Comparison of ENCODE assay signal across 29 cellular contexts in the genomic region with DNA sequence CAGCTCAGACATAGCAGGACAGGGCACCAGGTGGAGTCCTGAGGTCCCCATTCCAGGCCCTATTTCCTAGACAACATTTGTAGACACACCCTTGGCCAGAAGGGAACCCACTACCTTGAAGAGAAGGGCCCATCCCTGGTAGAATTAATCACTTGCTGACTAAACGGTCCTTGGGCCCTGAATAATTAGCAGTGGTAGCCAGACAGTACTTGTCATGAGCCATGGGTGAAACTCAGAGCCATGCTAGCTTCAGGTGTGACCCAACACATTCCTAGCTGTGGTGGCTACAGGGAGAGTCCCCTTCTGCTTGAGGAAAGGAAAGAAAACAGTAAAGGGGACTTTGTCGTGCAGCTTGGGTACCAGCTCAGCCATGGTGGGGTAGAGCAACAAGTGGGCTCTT.
"Had no signal": no experiment of that assay in that cellular context is flagged by ENCODE, and none has a peak within 500 bp of the region (broad histone marks: within the 10 kb centered on the region; RNA-seq: fewer than 3 reads in every experiment).

No MANE protein-coding gene starts in this region.

- H3K4me3 ChIP-seq: SJSA1 had no signal

- H3K4me3 Mint-ChIP-seq: activated CD4-positive, alpha-beta T cell treated with anti-CD3 and anti-CD28 coated beads, Interleukin-2, amount 10 ng/mL, durations not matched to agents 24 days and 14 days; activated naive CD4-positive, alpha-beta T cell treated with anti-CD3 and anti-CD28 coated beads, Interleukin-2, amount 10 ng/mL, durations not matched to agents 7 days and 5 days; activated naive CD8-positive, alpha-beta T cell; activated naive CD8-positive, alpha-beta T cell treated with anti-CD3 and anti-CD28 coated beads, Interleukin-2, amount 50 U/mL, for 24 hours; activated T-cell treated with anti-CD3 and anti-CD28 coated beads, Interleukin-2, amount 50 U/mL, for 4 hours; activated T-helper 1 cell treated with anti-CD3 and anti-CD28 coated beads, Interleukin-12 subunit alpha, Interleukin-12 subunit beta, Interleukin-2, Interleukin-4 antibody, amounts not matched to agents 30 ng/mL and 10 ng/mL and 1 ng/mL, durations not matched to agents 14 hours and 24 hours and 36 hours; brain; T-helper 1 cell treated with Interleukin-12 subunit alpha and Interleukin-12 subunit beta and Interleukin-4 antibody, amounts not matched to agents 30 μg/mL and 1 μg/mL, for 36 hours; T-helper 2 cell treated with Interferon-gamma antibody and Interleukin-4, amounts not matched to agents 5 μg/mL and 100 μg/mL, for 36 hours had no signal

- H3K9ac ChIP-seq: SK-N-SH had no signal

- H3K36me3 Mint-ChIP-seq: activated naive CD4-positive, alpha-beta T cell treated with anti-CD3 and anti-CD28 coated beads, Interleukin-2, amount 10 ng/mL, durations not matched to agents 7 days and 5 days; activated naive CD8-positive, alpha-beta T cell had no signal

- H3K27ac Mint-ChIP-seq: activated CD4-positive, alpha-beta T cell treated with anti-CD3 and anti-CD28 coated beads, Interleukin-2, amount 10 ng/mL, durations not matched to agents 24 days and 14 days; activated naive CD4-positive, alpha-beta T cell treated with anti-CD3 and anti-CD28 coated beads, Interleukin-2, amount 10 ng/mL, durations not matched to agents 7 days and 5 days; activated naive CD8-positive, alpha-beta T cell; activated naive CD8-positive, alpha-beta T cell treated with anti-CD3 and anti-CD28 coated beads, Interleukin-2, amount 50 U/mL, for 24 hours; activated T-helper 1 cell treated with anti-CD3 and anti-CD28 coated beads, Interleukin-12 subunit alpha, Interleukin-12 subunit beta, Interleukin-2, Interleukin-4 antibody, amounts not matched to agents 30 ng/mL and 10 ng/mL and 1 ng/mL, durations not matched to agents 14 hours and 24 hours and 36 hours; T-helper 1 cell treated with Interleukin-12 subunit alpha and Interleukin-12 subunit beta and Interleukin-4 antibody, amounts not matched to agents 30 μg/mL and 1 μg/mL, for 36 hours; T-helper 2 cell treated with Interferon-gamma antibody and Interleukin-4, amounts not matched to agents 5 μg/mL and 100 μg/mL, for 36 hours had no signal

- H3K4me2 ChIP-seq: SK-N-SH had no signal

- H3K27me3 ChIP-seq: SJSA1 had no signal

- H3K4me1 ChIP-seq: SJSA1 had no signal

- H3K36me3 ChIP-seq: SJSA1 had no signal

- ATAC-seq: activated naive CD8-positive, alpha-beta T cell treated with anti-CD3 and anti-CD28 coated beads, Interleukin-2, amount 50 U/mL, for 24 hours; activated T-cell treated with anti-CD3 and anti-CD28 coated beads, Interleukin-2, amount 50 U/mL, for 4 hours; Panc1 had no signal

- DNase-seq: activated CD4-positive, alpha-beta T cell treated with anti-CD3 and anti-CD28 coated beads, Interleukin-2, amount 10 ng/mL, durations not matched to agents 24 days and 14 days; activated CD4-positive, alpha-beta T cell treated with anti-CD3 and anti-CD28 coated beads, Interleukin-2, amount 50 U/mL, for 4 hours; activated CD8-positive, alpha-beta memory T cell treated with anti-CD3 and anti-CD28 coated beads, Interleukin-2, amount 50 U/mL, for 4 hours; activated effector memory CD4-positive, alpha-beta T cell treated with Interleukin-2 at 50 U/mL for 16 hours; activated naive CD4-positive, alpha-beta T cell treated with anti-CD3 and anti-CD28 coated beads, Interleukin-2, amount 10 ng/mL, durations not matched to agents 7 days and 5 days; activated naive CD8-positive, alpha-beta T cell treated with anti-CD3 and anti-CD28 coated beads, Interleukin-2, amount 50 U/mL, for 24 hours; activated T-cell treated with anti-CD3 and anti-CD28 coated beads for 4 hours; activated T-cell treated with anti-CD3 and anti-CD28 coated beads, Interleukin-2, amount 50 U/mL, for 4 hours; central memory CD4-positive, alpha-beta T cell; Kasumi-1; KG1; NCI-H1092 treated with DMSO at 0.1 percent for 48 hours; NCI-H1417 treated with DMSO at 0.1 percent for 48 hours; NCI-H1930; NCI-H2081 treated with DMSO at 0.1 percent for 48 hours; NCI-H226; NCI-H446 treated with DMSO at 0.1 percent for 48 hours; NCI-H524; NCI-H69; RPMI8226; SHP77 treated with DMSO at 0.1 percent for 48 hours; SK-N-SH had no signal

- H3K9me3 ChIP-seq: SJSA1, SK-N-SH had no signal

- H3K4me1 Mint-ChIP-seq: activated CD4-positive, alpha-beta T cell treated with anti-CD3 and anti-CD28 coated beads, Interleukin-2, amount 10 ng/mL, durations not matched to agents 24 days and 14 days; activated naive CD4-positive, alpha-beta T cell treated with anti-CD3 and anti-CD28 coated beads, Interleukin-2, amount 10 ng/mL, durations not matched to agents 7 days and 5 days; activated naive CD8-positive, alpha-beta T cell treated with anti-CD3 and anti-CD28 coated beads, Interleukin-2, amount 50 U/mL, for 24 hours had no signal

- H3K9me3 Mint-ChIP-seq: activated CD4-positive, alpha-beta T cell treated with anti-CD3 and anti-CD28 coated beads, Interleukin-2, amount 10 ng/mL, durations not matched to agents 24 days and 14 days; activated naive CD4-positive, alpha-beta T cell treated with anti-CD3 and anti-CD28 coated beads, Interleukin-2, amount 10 ng/mL, durations not matched to agents 7 days and 5 days; activated naive CD8-positive, alpha-beta T cell treated with anti-CD3 and anti-CD28 coated beads, Interleukin-2, amount 50 U/mL, for 24 hours; activated T-cell treated with anti-CD3 and anti-CD28 coated beads, Interleukin-2, amount 50 U/mL, for 4 hours; activated T-helper 1 cell treated with anti-CD3 and anti-CD28 coated beads, Interleukin-12 subunit alpha, Interleukin-12 subunit beta, Interleukin-2, Interleukin-4 antibody, amounts not matched to agents 30 ng/mL and 10 ng/mL and 1 ng/mL, durations not matched to agents 14 hours and 24 hours and 36 hours; brain; T-helper 1 cell treated with Interleukin-12 subunit alpha and Interleukin-12 subunit beta and Interleukin-4 antibody, amounts not matched to agents 30 μg/mL and 1 μg/mL, for 36 hours; T-helper 2 cell treated with Interferon-gamma antibody and Interleukin-4, amounts not matched to agents 5 μg/mL and 100 μg/mL, for 36 hours had no signal

- H3K27ac ChIP-seq: SJSA1 had no signal

- H3K27me3 Mint-ChIP-seq: activated naive CD8-positive, alpha-beta T cell; brain had no signal
